18 cellular contexts compared by ENCODE assay signal in the genomic region with DNA sequence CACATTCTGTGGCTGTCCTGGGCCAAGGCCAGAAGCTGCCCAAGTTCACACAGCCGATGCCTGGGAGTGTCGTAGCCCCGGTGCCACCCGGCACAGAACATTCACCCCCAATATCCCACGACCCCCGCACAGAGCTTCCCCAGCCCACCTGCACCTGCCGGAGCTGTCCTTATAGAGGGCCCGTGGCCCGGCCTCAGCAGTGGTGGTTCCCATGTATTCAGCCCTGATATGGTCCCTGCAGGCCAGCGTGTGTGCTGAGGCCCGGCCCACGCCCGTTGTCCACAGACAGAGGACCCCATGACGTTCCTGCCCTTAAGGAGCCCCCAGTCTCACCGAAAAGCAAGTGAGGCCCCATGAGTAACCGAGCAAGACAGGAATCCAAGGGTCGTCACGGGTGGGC. TPM values are rescaled to one million over a fixed set of nuclear protein-coding genes. Genes with fewer than 3 reads are reported as not detected.
DNase-seq lines count a peak whose midpoint lies in the region; ATAC-seq, FAIRE-seq and TF ChIP-seq lines count a peak whose summit lies in the region.
"Had no signal": no experiment of that assay in that cellular context is flagged by ENCODE, and none has a peak within 500 bp of the region (broad histone marks: within the 10 kb centered on the region; RNA-seq: fewer than 3 reads in every experiment).

No MANE protein-coding gene starts in this region.

- no peak overlapping the region for H2BK12ac ChIP-seq in neuronal stem cell (ENCODE audit: low read length)

- intact Hi-C loops in heart left ventricle (cut with DNase I) (loop anchor here in 7 of 10 donors (5.0 to 10.0 kb wide), 8 partner anchors 36 to 561 kb away; a partner anchor contains a TSS), cardiac septum (cut with DNase I) (loop anchor here (10.0 kb wide), 1 partner anchor 68 kb away; no protein-coding TSS in a partner anchor), K562 (cut with micrococcal nuclease) (loop anchor here (10.0 kb wide), 2 partner anchors 68 to 468 kb away; no protein-coding TSS in a partner anchor), ovary (cut with DNase I) (loop anchor here in 2 of 4 donors (10.0 kb wide), 2 partner anchors 178 to 468 kb away; no protein-coding TSS in a partner anchor)

- peak in 3 of 4 donors; percentile 14 to 35 (median 26) for ATAC-seq in heart left ventricle
- peak; percentile 4; the same call in 1 of the 3 replicates for ATAC-seq in K562

- no peak overlapping the region for H3K27ac Mint-ChIP-seq in glutamatergic neuron (ENCODE audit: unreplicated experiment)
- H3K27ac Mint-ChIP-seq: CD4-positive, alpha-beta T cell; H9; HFFc6 had no signal

- no TSS peak for BruUV-seq in K562 (replicated peaks; lab: Mats Ljungman, UMichigan)

- peaks cover 0 to 33% (median 6%) of the 10 kb centered on the region in 9 donors for H3K27me3 ChIP-seq in heart left ventricle
- H3K27me3 ChIP-seq in H7 (ENCODE audit: control insufficient read depth, insufficient read depth, low read length), result peaks cover 3% of the 10 kb centered on the region; the same call in 1 of the 2 replicates
- no peaks in the 10 kb centered on the region for H3K27me3 ChIP-seq in K562 (ENCODE audit: control insufficient read depth in 2 of 2, insufficient read depth in 2 of 2, low read length in 2 of 2)
- peaks cover 0 to 54% (median 14%) of the 10 kb centered on the region in 3 experiments for H3K27me3 ChIP-seq in neuronal stem cell (ENCODE audit: control insufficient read depth in 3 of 3, insufficient read depth in 3 of 3, low read depth in 1 of 3, low read length in 3 of 3)
- H3K27me3 ChIP-seq in ovary, result no peaks in the 10 kb centered on the region
- H3K27me3 ChIP-seq: MG63, Peyer's patch had no signal

- H3K4me1 ChIP-seq in heart left ventricle, result peaks cover 0 to 8% (median 0%) of the 10 kb centered on the region in 12 donors
- peaks cover 9 to 26% of the 10 kb centered on the region in 2 experiments for H3K4me1 ChIP-seq in K562 (replicated peaks in 1 of 2; ENCODE audit: control insufficient read depth in 2 of 2, insufficient read depth in 2 of 2, low read length in 2 of 2)
- H3K4me1 ChIP-seq in neuronal stem cell (ENCODE audit: control insufficient read depth in 2 of 2, insufficient read depth in 1 of 2, low read depth in 1 of 2, low read length in 2 of 2), result peaks cover 0 to 1% of the 10 kb centered on the region in 2 donors
- peaks cover 4% of the 10 kb centered on the region for H3K4me1 ChIP-seq in ovary (ENCODE audit: insufficient read depth)

- no peak overlapping the region for H2AK5ac ChIP-seq in neuronal stem cell (ENCODE audit: low read depth, low read length)

- peak overlapping the region; percentile 23 for H2BK15ac ChIP-seq in neuronal stem cell (ENCODE audit: low read length)

- POLR2A ChIA-PET in K562 (lab: Yijun Ruan, JAX), result interaction anchor here (0.6 kb wide), 2 partner anchors 49 to 476 kb away, joined by 4 read pairs; no protein-coding TSS in a partner anchor

- no peak overlapping the region for H3K14ac ChIP-seq in neuronal stem cell (ENCODE audit: low read length)

- H3K79me2 ChIP-seq in K562 (ENCODE audit: control insufficient read depth, insufficient read depth, low read length), result no peaks in the 10 kb centered on the region

- no peaks in the 10 kb centered on the region for H3K79me1 ChIP-seq in neuronal stem cell (ENCODE audit: low read depth, low read length)

- H3K4me2 ChIP-seq in K562 (ENCODE audit: insufficient read depth, low read length) (no peak overlapping the region), neuronal stem cell (ENCODE audit: insufficient read depth, low read length, poor library complexity, severe bottlenecking) (no peak overlapping the region)
- H3K4me2 ChIP-seq: SK-N-SH had no signal

- DNase-seq in heart left ventricle (no peak), cardiac septum (ENCODE audit: low spot score) (no peak), H7 (peak; percentile 36), K562 (ENCODE audit: extremely low read depth in 1 of 4, low spot score in 3 of 4) (no peak), neuronal stem cell (ENCODE audit: low spot score) (no peak), NCI-H748 (lab: John Stamatoyannopoulos, UW; ENCODE audit: unreplicated experiment) (no peak), glutamatergic neuron (no peak), ovary (no peak)
- DNase-seq: NCI-H446 treated with DMSO at 0.1 percent for 48 hours had no signal

- no peak for FAIRE-seq in K562 (lab: Jason Lieb, UNC)

- TF ChIP-seq CTCF in heart left ventricle (IDR thresholded peaks at IDR 0.05), result no peak
- TF ChIP-seq CTCF in K562 (IDR thresholded peaks at IDR 0.05 in 2 of 3, conservative IDR thresholded peaks at IDR 0.05 in 1 of 3; ENCODE audit: insufficient read depth in 2 of 3, low read depth in 1 of 3, low read length in 3 of 3), result no peak
- no peak for TF ChIP-seq CTCF in glutamatergic neuron (IDR thresholded peaks at IDR 0.05; ENCODE audit: partially characterized antibody, unreplicated experiment)
- no peak for TF ChIP-seq CTCF in ovary (IDR thresholded peaks at IDR 0.05)

- no peak overlapping the region for H3K4ac ChIP-seq in neuronal stem cell (ENCODE audit: low read length)

- no peak overlapping the region for H4K8ac ChIP-seq in neuronal stem cell (ENCODE audit: low read depth, low read length)

- H2BK120ac ChIP-seq in neuronal stem cell (ENCODE audit: low read depth, low read length), result no peak overlapping the region

- H3K9me3 ChIP-seq in heart left ventricle, result no peaks in the 10 kb centered on the region
- H3K9me3 ChIP-seq in K562 (replicated peaks; ENCODE audit: control insufficient read depth, insufficient read depth, low read depth, low read length), result no peaks in the 10 kb centered on the region
- H3K9me3 ChIP-seq in neuronal stem cell (replicated peaks in 1 of 2; ENCODE audit: control insufficient read depth in 2 of 2, insufficient read depth in 1 of 2, low read depth in 1 of 2, low read length in 2 of 2), result no peaks in the 10 kb centered on the region
- H3K9me3 ChIP-seq in ovary, result no peaks in the 10 kb centered on the region
- H3K9me3 ChIP-seq: MG63, Peyer's patch, SK-N-SH had no signal

- no peak overlapping the region for H3K27ac ChIP-seq in heart left ventricle
- no peak overlapping the region for H3K27ac ChIP-seq in K562 (ENCODE audit: extremely low read depth, low read depth, low read length)
- no peak overlapping the region for H3K27ac ChIP-seq in neuronal stem cell (replicated peaks; ENCODE audit: low read length)
- H3K27ac ChIP-seq in ovary, result no peak overlapping the region
- H3K27ac ChIP-seq: Peyer's patch had no signal

- H3K9me1 ChIP-seq in K562 (ENCODE audit: control insufficient read depth, insufficient read depth, low read length), result no peaks in the 10 kb centered on the region

- in situ Hi-C loops in K562 (cut with MboI), result no loop called here

- H3K18ac ChIP-seq in neuronal stem cell (ENCODE audit: low read length), result peak overlapping the region; percentile 84

- H3K36me3 ChIP-seq in heart left ventricle (no peaks in the 10 kb centered on the region), H7 (replicated peaks; ENCODE audit: control insufficient read depth, insufficient read depth, low read length) (no peaks in the 10 kb centered on the region), K562 (ENCODE audit: control insufficient read depth, insufficient read depth, low read length) (no peaks in the 10 kb centered on the region), neuronal stem cell (replicated peaks in 1 of 2; ENCODE audit: control insufficient read depth in 2 of 2, insufficient read depth in 2 of 2, low read length in 2 of 2) (no peaks in the 10 kb centered on the region), ovary (no peaks in the 10 kb centered on the region)
- H3K36me3 ChIP-seq: MG63, Peyer's patch had no signal

- H3K36me3 Mint-ChIP-seq in glutamatergic neuron (ENCODE audit: unreplicated experiment), result no peaks in the 10 kb centered on the region

- no peak for TF ChIP-seq EP300 in K562 (IDR thresholded peaks at IDR 0.05; ENCODE audit: low read length)
- TF ChIP-seq EP300 in ovary (IDR thresholded peaks at IDR 0.05), result no peak

- no peak for TF ChIP-seq POLR2A in heart left ventricle (IDR thresholded peaks at IDR 0.05)
- TF ChIP-seq POLR2A in K562 (conservative IDR thresholded peaks at IDR 0.05), result no peak
- TF ChIP-seq POLR2A in ovary (IDR thresholded peaks at IDR 0.05), result no peak

- no peaks in the 10 kb centered on the region for H3K4me1 Mint-ChIP-seq in glutamatergic neuron (ENCODE audit: low read depth, unreplicated experiment)

- peaks cover 1% of the 10 kb centered on the region for H3K9me3 Mint-ChIP-seq in glutamatergic neuron (ENCODE audit: unreplicated experiment)
- H3K9me3 Mint-ChIP-seq: CD4-positive, alpha-beta T cell; H9; HFFc6 had no signal

- peak overlapping the region; percentile 67; the same call in 1 of the 2 replicates for H2AFZ ChIP-seq in K562 (ENCODE audit: low read depth, low read length)
- H2AFZ ChIP-seq in neuronal stem cell (ENCODE audit: low read length), result peak overlapping the region; percentile 48

- no peak overlapping the region for H3K4me3 Mint-ChIP-seq in glutamatergic neuron (ENCODE audit: unreplicated experiment)
- H3K4me3 Mint-ChIP-seq: CD4-positive, alpha-beta T cell; H9; HFFc6 had no signal

- H4K91ac ChIP-seq in neuronal stem cell (ENCODE audit: low read depth, low read length, poor library complexity), result no peak overlapping the region

- no peaks in the 10 kb centered on the region for H4K20me1 ChIP-seq in K562 (replicated peaks; ENCODE audit: control insufficient read depth, insufficient read depth, low read length)

- H3K4me3 ChIP-seq in heart left ventricle (no peak overlapping the region), H7 (ENCODE audit: insufficient read depth, low read depth, low read length) (no peak overlapping the region), K562 (no peak overlapping the region), neuronal stem cell (ENCODE audit: low read length in 2 of 2) (no peak overlapping the region), ovary (no peak overlapping the region)
- H3K4me3 ChIP-seq: MG63 had no signal

- H3K9ac ChIP-seq in K562 (ENCODE audit: insufficient read depth in 1 of 2, low read depth in 2 of 2, low read length in 2 of 2) (peak overlapping the region in 1 of 2 experiments; percentile 77; a peak in 2 of 4 replicates), neuronal stem cell (ENCODE audit: low read depth, low read length, poor library complexity) (no peak overlapping the region)
- H3K9ac ChIP-seq: SK-N-SH had no signal

- WGBS in heart left ventricle, 4 donors, result 73 to 81% (median 79%) methylated on average over 5 to 18 of the region's 18 CpGs
- 54% methylated on average over 17 of the region's 18 CpGs for WGBS in K562 (ENCODE audit: insufficient coverage, low coverage, missing lambda C conversion rate)
- WGBS in neuronal stem cell (ENCODE audit: extremely low coverage in 2 of 2, insufficient read length in 2 of 2, insufficient replicate concordance in 1 of 2), 2 donors, result no CpG with 5 or more reads among the region's 18 CpGs
- WGBS in ovary, 3 donors, result 59 to 85% (median 70%) methylated on average over 8 to 18 of the region's 18 CpGs

- peak overlapping the region; percentile 45 for H3K23ac ChIP-seq in neuronal stem cell (ENCODE audit: low read depth, low read length, poor library complexity)

- CTCF ChIA-PET in K562 (lab: Yijun Ruan, JAX; ENCODE audit: low intra/inter-chr PET ratio), result interaction anchor here (0.6 kb wide), 1 partner anchor 165 kb away, joined by 4 read pairs; no protein-coding TSS in a partner anchor

- H3K27me3 Mint-ChIP-seq in glutamatergic neuron (ENCODE audit: unreplicated experiment), result peaks cover 7% of the 10 kb centered on the region

- TF ChIP-seq RAD21 in K562 (CRISPR knock-in tag; conservative IDR thresholded peaks at IDR 0.05 in 1 of 2, IDR thresholded peaks at IDR 0.05 in 1 of 2), result no peak

- H2BK5ac ChIP-seq in neuronal stem cell (ENCODE audit: low read length), result no peak overlapping the region

RNA-seq across cellular contexts. Expression of a gene that starts 5.3 kb away (rescaled TPM):
- total RNA-seq in heart left ventricle, result under 1 TPM in 3 of 9 donors, not detected in 6; 0.31 to 0.39 (median 0.32) TPM
- under 1 TPM; 0.06 to 0.11 TPM for polyA plus RNA-seq in heart left ventricle
- not detected for total RNA-seq in cardiac septum
- total RNA-seq in H7 (2014; rRNA removed; shearing (Covaris generic)), result 0.52 TPM in 1 of 2 replicates, not detected in the other
- total RNA-seq in K562 (2011; cell fraction: chromatin; rRNA removed; ENCODE audit: low replicate concordance), result 11.1 and 39.0 TPM in 2 replicates
- total RNA-seq in K562 (2011; cell fraction: nucleolus; rRNA removed), result 28.2 and 30.4 TPM in 2 replicates
- 20.0 and 26.4 TPM in 2 replicates for total RNA-seq in K562 (2011; cell fraction: nucleoplasm; rRNA removed)
- 40.3 and 62.9 TPM in 2 replicates for total RNA-seq in K562 (2014; rRNA removed)
- total RNA-seq in K562 (2014; rRNA removed; fragmentation: Illumina TruSeq; extraction: Trizol), result 17.5 and 20.1 TPM in 2 replicates
- 34.5 and 34.6 TPM in 2 replicates for total RNA-seq in K562 (2015; rRNA removed; fragmentation: Illumina TruSeq; extraction: Trizol)
- total RNA-seq in K562 (2021), result 73.4 and 75.7 TPM in 2 replicates
- polyA plus RNA-seq in K562 (2011; rRNA removed), result 34.4 and 57.7 TPM in 2 replicates
- polyA plus RNA-seq in K562 (2011; cell fraction: cytosol; rRNA removed), result 53.6 and 133 TPM in 2 replicates
- 64.3 and 118 TPM in 2 replicates for polyA plus RNA-seq in K562 (2011; cell fraction: nucleus; rRNA removed)
- 64.2 and 77.5 TPM in 2 replicates for polyA plus RNA-seq in K562 (2012)
- 51.8 and 73.3 TPM in 2 replicates for polyA plus RNA-seq in K562 (2014; fragmentation: Illumina TruSeq; extraction: Trizol)
- polyA plus RNA-seq in K562 (2014; fragmentation: Nextera tagmentation; extraction: Ambion mirVana), result 10 to 100 TPM in 1 of 2 experiments, 1 to 10 TPM in 1; 8.0 to 19.1 TPM
- 47.2 and 50.1 TPM in 2 replicates for polyA plus RNA-seq in K562 (2014; rRNA removed)
- 16.7 and 22.0 TPM in 2 replicates for polyA minus RNA-seq in K562 (2011; rRNA and poly(A)+ RNA removed)
- polyA minus RNA-seq in K562 (2011; cell fraction: cytosol; rRNA and poly(A)+ RNA removed), result 47.9 and 57.4 TPM in 2 replicates
- 20.3 and 22.1 TPM in 2 replicates for polyA minus RNA-seq in K562 (2011; cell fraction: nucleus; rRNA and poly(A)+ RNA removed)
- polyA plus RNA-seq in neuronal stem cell (2013, experiment 1 of 2), result 0.07 TPM
- polyA plus RNA-seq in neuronal stem cell (2013, experiment 2 of 2), result 0.04 TPM
- not detected for total RNA-seq in glutamatergic neuron (ENCODE audit: unreplicated experiment)
- not detected for total RNA-seq in ovary
- polyA plus RNA-seq in ovary, result under 1 TPM in 1 of 2 donors, not detected in 1; 0.05 TPM
- total RNA-seq: Daoy, H9, HT1080 had no signal
- polyA plus RNA-seq: BJ, SK-N-SH had no signal

RNA-seq across cellular contexts. Expression of a gene that starts 28.8 kb away (rescaled TPM):
- total RNA-seq in heart left ventricle (10 to 100 TPM; 34.4 to 87.6 (median 55.9) TPM), cardiac septum (52.7 TPM), K562 (2014; rRNA removed) (6.9 and 12.8 TPM in 2 replicates), K562 (2014; rRNA removed; fragmentation: Illumina TruSeq; extraction: Trizol) (17.6 and 18.6 TPM in 2 replicates), K562 (2015; rRNA removed; fragmentation: Illumina TruSeq; extraction: Trizol) (19.8 and 20.5 TPM in 2 replicates), K562 (2021) (21.1 and 22.8 TPM in 2 replicates), glutamatergic neuron (ENCODE audit: unreplicated experiment) (89.3 TPM), ovary (10 to 100 TPM; 24.4 to 49.1 (median 42.0) TPM)
- polyA plus RNA-seq in heart left ventricle (10 to 100 TPM; 16.2 to 19.8 TPM), K562 (2011; rRNA removed) (37.6 and 40.1 TPM in 2 replicates), K562 (2014; fragmentation: Illumina TruSeq; extraction: Trizol) (16.9 and 19.4 TPM in 2 replicates), K562 (2014; fragmentation: Nextera tagmentation; extraction: Ambion mirVana) (10 to 100 TPM in 1 of 2 experiments, 1 to 10 TPM in 1; 8.0 to 10.6 TPM), K562 (2014; rRNA removed) (9.7 and 11.5 TPM in 2 replicates), ovary (10 to 100 TPM; 18.9 to 32.9 TPM)
- 36.8 and 39.0 TPM in 2 replicates for total RNA-seq in H7 (2014; rRNA removed; shearing (Covaris generic))
- total RNA-seq in K562 (2011; cell fraction: chromatin; rRNA removed; ENCODE audit: low replicate concordance), result 176 and 239 TPM in 2 replicates
- 81.0 and 95.1 TPM in 2 replicates for total RNA-seq in K562 (2011; cell fraction: nucleolus; rRNA removed)
- total RNA-seq in K562 (2011; cell fraction: nucleoplasm; rRNA removed), result 122 and 132 TPM in 2 replicates
- 21.4 and 26.3 TPM in 2 replicates for polyA plus RNA-seq in K562 (2011; cell fraction: cytosol; rRNA removed)
- 149 and 159 TPM in 2 replicates for polyA plus RNA-seq in K562 (2011; cell fraction: nucleus; rRNA removed)
- polyA plus RNA-seq in K562 (2012), result 15.2 and 16.8 TPM in 2 replicates
- 75.4 and 94.9 TPM in 2 replicates for polyA minus RNA-seq in K562 (2011; rRNA and poly(A)+ RNA removed)
- polyA minus RNA-seq in K562 (2011; cell fraction: cytosol; rRNA and poly(A)+ RNA removed), result 14.1 and 20.7 TPM in 2 replicates
- 59.4 and 126 TPM in 2 replicates for polyA minus RNA-seq in K562 (2011; cell fraction: nucleus; rRNA and poly(A)+ RNA removed)
- 19.4 TPM for polyA plus RNA-seq in neuronal stem cell (2013, experiment 1 of 2)
- 18.7 TPM for polyA plus RNA-seq in neuronal stem cell (2013, experiment 2 of 2)

RNA-seq across cellular contexts. Expression of a gene that starts 57.6 kb away (rescaled TPM):
- 10 to 100 TPM; 22.9 to 45.8 (median 34.5) TPM for total RNA-seq in heart left ventricle
- polyA plus RNA-seq in heart left ventricle, result 10 to 100 TPM; 46.7 to 51.7 TPM
- 27.6 TPM for total RNA-seq in cardiac septum
- 131 and 133 TPM in 2 replicates for total RNA-seq in H7 (2014; rRNA removed; shearing (Covaris generic))
- 66.1 and 166 TPM in 2 replicates for total RNA-seq in K562 (2011; cell fraction: chromatin; rRNA removed; ENCODE audit: low replicate concordance)
- total RNA-seq in K562 (2011; cell fraction: nucleolus; rRNA removed), result 99.4 and 113 TPM in 2 replicates
- total RNA-seq in K562 (2011; cell fraction: nucleoplasm; rRNA removed), result 67.0 and 84.1 TPM in 2 replicates
- 118 and 134 TPM in 2 replicates for total RNA-seq in K562 (2014; rRNA removed)
- total RNA-seq in K562 (2014; rRNA removed; fragmentation: Illumina TruSeq; extraction: Trizol), result 43.2 and 58.5 TPM in 2 replicates
- total RNA-seq in K562 (2015; rRNA removed; fragmentation: Illumina TruSeq; extraction: Trizol), result 80.7 and 83.7 TPM in 2 replicates
- total RNA-seq in K562 (2021), result 106 and 110 TPM in 2 replicates
- polyA plus RNA-seq in K562 (2011; rRNA removed), result 80.2 TPM in 2 replicates
- polyA plus RNA-seq in K562 (2011; cell fraction: cytosol; rRNA removed), result 88.7 and 143 TPM in 2 replicates
- 254 and 348 TPM in 2 replicates for polyA plus RNA-seq in K562 (2011; cell fraction: nucleus; rRNA removed)
- 75.0 and 82.6 TPM in 2 replicates for polyA plus RNA-seq in K562 (2012)
- 105 and 107 TPM in 2 replicates for polyA plus RNA-seq in K562 (2014; fragmentation: Illumina TruSeq; extraction: Trizol)
- polyA plus RNA-seq in K562 (2014; fragmentation: Nextera tagmentation; extraction: Ambion mirVana), result 1 to 10 TPM; 3.8 to 8.4 TPM
- polyA plus RNA-seq in K562 (2014; rRNA removed), result 95.1 and 107 TPM in 2 replicates
- polyA minus RNA-seq in K562 (2011; rRNA and poly(A)+ RNA removed), result 52.2 and 85.8 TPM in 2 replicates
- 57.6 and 64.2 TPM in 2 replicates for polyA minus RNA-seq in K562 (2011; cell fraction: cytosol; rRNA and poly(A)+ RNA removed)
- polyA minus RNA-seq in K562 (2011; cell fraction: nucleus; rRNA and poly(A)+ RNA removed), result 59.4 and 67.3 TPM in 2 replicates
- 61.8 TPM for polyA plus RNA-seq in neuronal stem cell (2013, experiment 1 of 2)
- polyA plus RNA-seq in neuronal stem cell (2013, experiment 2 of 2), result 62.4 TPM
- 95.2 TPM for total RNA-seq in glutamatergic neuron (ENCODE audit: unreplicated experiment)
- 10 to 100 TPM; 44.2 to 61.4 (median 52.2) TPM for total RNA-seq in ovary
- polyA plus RNA-seq in ovary, result 10 to 100 TPM; 32.3 to 71.6 TPM
